Comparison of ENCODE assay signal across 9 cellular contexts in the genomic region with DNA sequence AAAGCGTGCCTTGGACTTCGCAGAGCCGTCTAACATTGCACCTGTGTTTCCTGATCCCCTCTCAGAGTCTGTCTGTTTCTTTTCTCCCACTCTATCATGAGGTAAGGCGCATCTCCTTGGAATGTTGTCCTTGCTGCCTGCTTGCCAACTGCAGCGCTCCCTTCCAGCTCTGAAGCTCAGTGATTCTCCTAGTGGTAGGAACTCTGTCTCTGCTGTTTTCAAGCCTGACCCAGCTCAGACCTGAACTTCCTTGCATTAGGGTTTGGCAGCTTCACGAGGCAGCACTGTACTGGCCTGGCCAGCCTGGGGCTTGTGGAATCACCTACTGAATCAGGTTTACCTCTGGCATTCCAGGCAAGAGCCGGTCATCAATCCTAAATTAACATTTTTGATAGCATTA.
DNase-seq lines count a peak whose midpoint lies in the region; ATAC-seq and TF ChIP-seq lines count a peak whose summit lies in the region.
"Had no signal": no experiment of that assay in that cellular context is flagged by ENCODE, and none has a peak within 500 bp of the region (broad histone marks: within the 10 kb centered on the region; RNA-seq: fewer than 3 reads in every experiment).

No MANE protein-coding gene starts in this region.

- no peak overlapping the region for H3K18ac ChIP-seq in trophoblast cell (ENCODE audit: low read length)

- H4K91ac ChIP-seq in trophoblast cell (ENCODE audit: low read depth, low read length), result no peak overlapping the region

- no peak overlapping the region for H3K14ac ChIP-seq in trophoblast cell (ENCODE audit: low read length)

- no peak overlapping the region for H4K8ac ChIP-seq in trophoblast cell (ENCODE audit: low read depth, low read length)

- no peak overlapping the region for H4K12ac ChIP-seq in trophoblast cell (ENCODE audit: low read depth, low read length)

- H3K4ac ChIP-seq in trophoblast cell (ENCODE audit: low read depth, low read length), result no peak overlapping the region

- no peaks in the 10 kb centered on the region for H3K9me3 Mint-ChIP-seq in stimulated activated effector memory CD8-positive, alpha-beta T cell treated with anti-CD3 and anti-CD28 coated beads, Interleukin-12 subunit alpha, Interleukin-12 subunit beta, amount 100 ng/mL, for 72 hours

- no peak overlapping the region for H2BK12ac ChIP-seq in trophoblast cell (ENCODE audit: low read length)

- H3K4me1 ChIP-seq in NT2/D1 (ENCODE audit: insufficient read depth, insufficient read length) (no peaks in the 10 kb centered on the region), trophoblast cell (ENCODE audit: control insufficient read depth in 1 of 2, insufficient read depth in 2 of 2, low read length in 2 of 2) (no peaks in the 10 kb centered on the region), colonic mucosa (no peaks in the 10 kb centered on the region)

- no peaks in the 10 kb centered on the region for H3K4me1 Mint-ChIP-seq in stimulated activated effector memory CD8-positive, alpha-beta T cell treated with anti-CD3 and anti-CD28 coated beads, Interleukin-12 subunit alpha, Interleukin-12 subunit beta, amount 100 ng/mL, for 72 hours

- H2AK5ac ChIP-seq in trophoblast cell (ENCODE audit: low read length), result no peak overlapping the region

- H3K4me2 ChIP-seq in trophoblast cell (ENCODE audit: low read length), result no peak overlapping the region

- H2AFZ ChIP-seq in trophoblast cell (ENCODE audit: insufficient read depth, low read length, poor library complexity), result no peak overlapping the region

- H3K23ac ChIP-seq in trophoblast cell (ENCODE audit: low read length), result no peak overlapping the region

- no peak overlapping the region for H2BK5ac ChIP-seq in trophoblast cell (ENCODE audit: low read depth, low read length, poor library complexity)

- no peaks in the 10 kb centered on the region for H3K79me1 ChIP-seq in trophoblast cell (ENCODE audit: low read length)

- H3K4me3 ChIP-seq in NT2/D1 (ENCODE audit: insufficient read length, low read depth), result no peak overlapping the region
- no peak overlapping the region for H3K4me3 ChIP-seq in fibroblast of pulmonary artery (replicated peaks; ENCODE audit: low read depth, low read length)
- H3K4me3 ChIP-seq in trophoblast cell (ENCODE audit: low read depth, low read length), result no peak overlapping the region
- no peak overlapping the region for H3K4me3 ChIP-seq in colonic mucosa

- H3K27ac Mint-ChIP-seq in stimulated activated effector memory CD8-positive, alpha-beta T cell treated with anti-CD3 and anti-CD28 coated beads, Interleukin-12 subunit alpha, Interleukin-12 subunit beta, amount 100 ng/mL, for 72 hours, result no peak overlapping the region

- TF ChIP-seq CTCF in fibroblast of pulmonary artery (IDR thresholded peaks at IDR 0.05; ENCODE audit: low read length, missing control alignments) (peak; percentile 53), colonic mucosa (IDR thresholded peaks at IDR 0.05) (no peak)

- no peak overlapping the region for H3K4me3 Mint-ChIP-seq in stimulated activated effector memory CD8-positive, alpha-beta T cell treated with anti-CD3 and anti-CD28 coated beads, Interleukin-12 subunit alpha, Interleukin-12 subunit beta, amount 100 ng/mL, for 72 hours

- ATAC-seq in HG03095 (IDR thresholded peaks at IDR 0.05; ENCODE audit: unreplicated experiment), result no peak
- ATAC-seq in stimulated activated effector memory CD8-positive, alpha-beta T cell treated with anti-CD3 and anti-CD28 coated beads, Interleukin-12 subunit alpha, Interleukin-12 subunit beta, amount 100 ng/mL, for 72 hours, result no peak

- H3K36me3 ChIP-seq in NT2/D1 (ENCODE audit: insufficient read depth, insufficient read length, low read length) (no peaks in the 10 kb centered on the region), trophoblast cell (ENCODE audit: control insufficient read depth in 1 of 2, insufficient read depth in 2 of 2, low read length in 2 of 2) (no peaks in the 10 kb centered on the region), colonic mucosa (no peaks in the 10 kb centered on the region)
- H3K36me3 ChIP-seq: neutrophil had no signal

- DNase-seq in ELF-1 (ENCODE audit: low read depth, low spot score), result peak; percentile 85
- DNase-seq in NT2/D1 (ENCODE audit: low read depth, low spot score), result peak; percentile 63
- DNase-seq in fibroblast of pulmonary artery (ENCODE audit: low read depth), result peak; percentile 53
- DNase-seq in trophoblast cell, result peak; percentile 38 to 74
- no peak for DNase-seq in colonic mucosa
- DNase-seq in NCI-H2196 (lab: John Stamatoyannopoulos, UW; ENCODE audit: unreplicated experiment), result no peak
- no peak for DNase-seq in stimulated activated effector memory CD8-positive, alpha-beta T cell treated with anti-CD3 and anti-CD28 coated beads, Interleukin-12 subunit alpha, Interleukin-12 subunit beta, amount 100 ng/mL, for 72 hours (ENCODE audit: low spot score in 2 of 2)

- H3K9me3 ChIP-seq in NT2/D1 (ENCODE audit: insufficient read depth, low read length) (peaks cover 4% of the 10 kb centered on the region; the same call in 1 of the 2 replicates), trophoblast cell (ENCODE audit: insufficient read depth, low read depth, low read length) (peaks cover 3% of the 10 kb centered on the region), colonic mucosa (no peaks in the 10 kb centered on the region)
- H3K9me3 ChIP-seq: neutrophil had no signal

- H3K27me3 ChIP-seq in NT2/D1 (ENCODE audit: insufficient read depth, insufficient read length) (no peaks in the 10 kb centered on the region), trophoblast cell (ENCODE audit: insufficient read depth, low read length) (no peaks in the 10 kb centered on the region), colonic mucosa (no peaks in the 10 kb centered on the region)

- no peak overlapping the region for H3K27ac ChIP-seq in trophoblast cell (ENCODE audit: low read depth, low read length)
- no peak overlapping the region for H3K27ac ChIP-seq in colonic mucosa
- H3K27ac ChIP-seq: neutrophil had no signal

- H3K36me3 Mint-ChIP-seq in stimulated activated effector memory CD8-positive, alpha-beta T cell treated with anti-CD3 and anti-CD28 coated beads, Interleukin-12 subunit alpha, Interleukin-12 subunit beta, amount 100 ng/mL, for 72 hours, result no peaks in the 10 kb centered on the region

- intact Hi-C loops in colonic mucosa (cut with DNase I), result no loop called here

- no peaks in the 10 kb centered on the region for H3K79me2 ChIP-seq in trophoblast cell (ENCODE audit: control insufficient read depth, insufficient read depth, low read length, poor library complexity)

- WGBS in trophoblast cell (ENCODE audit: extremely low coverage, insufficient coverage, insufficient read length), result no CpG with 5 or more reads among the region's 7 CpGs

- no peak overlapping the region for H3K9ac ChIP-seq in NT2/D1 (ENCODE audit: insufficient read length, low read depth)
- no peak overlapping the region for H3K9ac ChIP-seq in trophoblast cell (ENCODE audit: low read length)
- no peak overlapping the region for H3K9ac ChIP-seq in colonic mucosa (ENCODE audit: low read depth in 2 of 2, low read length in 2 of 2)

- H2BK120ac ChIP-seq in trophoblast cell (ENCODE audit: insufficient read depth, low read length, poor library complexity), result no peak overlapping the region

Comparison
In these comparisons a context has a peak if more than half of its experiments do, and no peak if none do; other contexts are left out.
1. DNase-seq: peak in ELF-1 (single experiment), NT2/D1 (single experiment), fibroblast of pulmonary artery (single experiment) and trophoblast cell (2 of 2); none in colonic mucosa (single experiment), NCI-H2196 (single experiment) and stimulated activated effector memory CD8-positive, alpha-beta T cell treated with anti-CD3 and anti-CD28 coated beads, Interleukin-12 subunit alpha, Interleukin-12 subunit beta, amount 100 ng/mL, for 72 hours (0 of 2).